8 cellular contexts compared by ENCODE assay signal in genomic region chr20:31860431-31861345, GRCh38.
DNase-seq lines count a peak whose midpoint lies in the region; ATAC-seq and TF ChIP-seq lines count a peak whose summit lies in the region.

No MANE protein-coding gene starts in this region.

- H2AFZ ChIP-seq in OCI-LY3 (ENCODE audit: low read depth, low read length): no peak overlapping the region

- no peak overlapping the region for H3K27ac ChIP-seq in OCI-LY3 (ENCODE audit: low read length)
- H3K27ac ChIP-seq in muscle layer of duodenum (ENCODE audit: low read length): no peak overlapping the region

- TF ChIP-seq CTCF in OCI-LY3 (IDR thresholded peaks at IDR 0.05; ENCODE audit: low read depth, low read length): no peak

- DNase-seq in AG20443 (ENCODE audit: low spot score) (peak; percentile 65), C1 segment of cervical spinal cord (lab: John Stamatoyannopoulos, UW) (no peak), NCI-H2196 (lab: John Stamatoyannopoulos, UW; ENCODE audit: unreplicated experiment) (no peak)

- no peaks in the 10 kb centered on the region for H3K9me3 ChIP-seq in OCI-LY3 (ENCODE audit: insufficient read depth, low read length)
- H3K9me3 ChIP-seq in endocrine pancreas (ENCODE audit: control insufficient read depth, low read length): no peaks in the 10 kb centered on the region
- no peaks in the 10 kb centered on the region for H3K9me3 ChIP-seq in muscle layer of duodenum (ENCODE audit: control insufficient read depth in 1 of 2, low read length in 2 of 2)

- H3K27me3 ChIP-seq in OCI-LY3 (ENCODE audit: low read depth, low read length): peaks cover 35% of the 10 kb centered on the region
- H3K27me3 ChIP-seq in endocrine pancreas (ENCODE audit: control insufficient read depth, insufficient read depth, low read length): no peaks in the 10 kb centered on the region
- peaks cover 11% of the 10 kb centered on the region for H3K27me3 ChIP-seq in muscle layer of duodenum (ENCODE audit: low read depth, low read length)

- peaks cover 5% of the 10 kb centered on the region; the same call in 1 of the 2 replicates for H4K20me1 ChIP-seq in OCI-LY3 (ENCODE audit: insufficient read depth, low read length)

- H3K79me2 ChIP-seq in OCI-LY3 (ENCODE audit: low read length): no peaks in the 10 kb centered on the region

- ATAC-seq in GM19372 (IDR thresholded peaks at IDR 0.05; ENCODE audit: low read depth, unreplicated experiment) (peak; percentile 21), GM21528 (IDR thresholded peaks at IDR 0.05; ENCODE audit: low FRiP score, unreplicated experiment) (no peak)

- H3K9ac ChIP-seq in OCI-LY3 (ENCODE audit: low read length) (peak overlapping the region; percentile 56), endocrine pancreas (ENCODE audit: control insufficient read depth, insufficient read depth, low read length) (peak overlapping the region; percentile 65)

- H3K4me1 ChIP-seq in OCI-LY3 (ENCODE audit: low read length): peaks cover 32% of the 10 kb centered on the region
- H3K4me1 ChIP-seq in endocrine pancreas (ENCODE audit: control insufficient read depth, insufficient read depth, low read length): no peaks in the 10 kb centered on the region
- peaks cover 0 to 20% of the 10 kb centered on the region in 2 donors for H3K4me1 ChIP-seq in muscle layer of duodenum (ENCODE audit: control insufficient read depth in 1 of 2, insufficient read depth in 2 of 2, low read length in 2 of 2)

- H3K36me3 ChIP-seq in OCI-LY3 (replicated peaks; ENCODE audit: low read depth, low read length): peaks cover 32% of the 10 kb centered on the region
- H3K36me3 ChIP-seq in endocrine pancreas (ENCODE audit: control insufficient read depth, insufficient read depth, low read length): no peaks in the 10 kb centered on the region
- H3K36me3 ChIP-seq in muscle layer of duodenum (ENCODE audit: control insufficient read depth in 1 of 2, insufficient read depth in 2 of 2, low read length in 2 of 2): no peaks in the 10 kb centered on the region

- H3K4me2 ChIP-seq in OCI-LY3 (ENCODE audit: low read length): peak overlapping the region; percentile 98

- H3K4me3 ChIP-seq in OCI-LY3 (ENCODE audit: low read length) (peak overlapping the region; percentile 81), endocrine pancreas (ENCODE audit: control insufficient read depth, insufficient read depth, low read length) (no peak overlapping the region), muscle layer of duodenum (ENCODE audit: low read depth in 1 of 2, low read length in 2 of 2) (peak overlapping the region; percentile 37 to 75)
